25 cellular contexts compared by ENCODE assay signal in genomic region chr4:110900206-110900769, GRCh38.
DNase-seq lines count a peak whose midpoint lies in the region; ATAC-seq and TF ChIP-seq lines count a peak whose summit lies in the region.
"Had no signal": no experiment of that assay in that cellular context is flagged by ENCODE, and none has a peak within 500 bp of the region (broad histone marks: within the 10 kb centered on the region; RNA-seq: fewer than 3 reads in every experiment).

No MANE protein-coding gene starts in this region.

- peak; percentile 4 for DNase-seq in AG04449 (ENCODE audit: low read depth, low spot score)
- DNase-seq in HFF-Myc (ENCODE audit: extremely low read depth, low read depth) = peak; percentile 12
- peak; percentile 30 for DNase-seq in amniotic epithelial cell (ENCODE audit: low read depth)
- DNase-seq in mesenchymal stem cell = peak; percentile 32
- DNase-seq in HPDE6-E6E7 (ENCODE audit: extremely low spot score) = no peak
- DNase-seq in naive thymus-derived CD8-positive, alpha-beta T cell = no peak
- DNase-seq: activated CD4-positive, CD25-positive, alpha-beta regulatory T cell treated with anti-CD3 and anti-CD28 coated beads, Interleukin-2, amount 50 U/mL, for 72 hours; activated naive CD4-positive, alpha-beta T cell treated with anti-CD3 and anti-CD28 coated beads, Interleukin-2, amount 50 U/mL, for 16 hours; activated T-cell treated with anti-CD3 and anti-CD28 coated beads, Interleukin-2, amount 50 U/mL, for 72 hours; brain microvascular endothelial cell; CD8-positive, alpha-beta memory T cell; colonic mucosa; DMS79; gastrocnemius medialis; MG63; NCI-H1436; NCI-H446; NK-92 treated with Interleukin-12 subunit alpha and Interleukin-12 subunit beta, amount 100 ng/mL, for 24 hours; small intestine; stimulated activated CD4-positive, alpha-beta T cell treated with anti-CD3 and anti-CD28 coated beads, Interleukin-4, amount 100 ng/mL, for 24 hours; SW 1271; uterus had no signal

- no peaks in the 10 kb centered on the region for H3K79me1 ChIP-seq in mesenchymal stem cell (replicated peaks; ENCODE audit: low read length, poor library complexity, severe bottlenecking)

- H2AFZ ChIP-seq in mesenchymal stem cell (ENCODE audit: low read depth, low read length) = no peak overlapping the region

- no peak overlapping the region for H4K91ac ChIP-seq in mesenchymal stem cell (ENCODE audit: low read length)

- TF ChIP-seq CTCF in AG04449 (IDR thresholded peaks at IDR 0.05; ENCODE audit: insufficient read depth, low read length, missing control alignments) (no peak), HFF-Myc (IDR thresholded peaks at IDR 0.05; ENCODE audit: low read depth, low read length, missing control alignments) (no peak)

- ATAC-seq in GM19328 (IDR thresholded peaks at IDR 0.05; ENCODE audit: unreplicated experiment) = no peak
- no peak for ATAC-seq in naive thymus-derived CD8-positive, alpha-beta T cell
- ATAC-seq in GM21786 (IDR thresholded peaks at IDR 0.05; ENCODE audit: unreplicated experiment) = no peak
- ATAC-seq: activated T-cell treated with anti-CD3 and anti-CD28 coated beads, Interleukin-2, amount 50 U/mL, for 72 hours; gastrocnemius medialis; natural killer cell treated with Interleukin-12 subunit alpha and Interleukin-12 subunit beta and Interleukin-15 and Interleukin-18, amount 100 ng/mL, for 72 hours had no signal

- H3K14ac ChIP-seq in mesenchymal stem cell (ENCODE audit: low read length in 2 of 2) = no peak overlapping the region

- H3K4me3 ChIP-seq in AG04449 (ENCODE audit: low read depth, low read length) = no peak overlapping the region
- no peak overlapping the region for H3K4me3 ChIP-seq in HFF-Myc (replicated peaks; ENCODE audit: low read depth, low read length)
- no peak overlapping the region for H3K4me3 ChIP-seq in mesenchymal stem cell (ENCODE audit: insufficient read depth in 1 of 2, low read depth in 1 of 2, low read length in 2 of 2)
- H3K4me3 ChIP-seq: colonic mucosa, gastrocnemius medialis, MG63, uterus had no signal

- POLR2A ChIA-PET in AG04449 (lab: Yijun Ruan, JAX) = no interaction called here
- POLR2A ChIA-PET in naive thymus-derived CD8-positive, alpha-beta T cell (lab: Charles Lee) = no interaction called here

- H3K9me3 ChIP-seq in mesenchymal stem cell (ENCODE audit: control insufficient read depth, low read length) = no peaks in the 10 kb centered on the region
- H3K9me3 ChIP-seq: colonic mucosa, gastrocnemius medialis, MG63, uterus had no signal

- no peak overlapping the region for H3K4ac ChIP-seq in mesenchymal stem cell (ENCODE audit: low read depth in 1 of 2, low read length in 2 of 2)

- no peak overlapping the region for H3K4me3 Mint-ChIP-seq in naive thymus-derived CD8-positive, alpha-beta T cell
- H3K4me3 Mint-ChIP-seq: activated T-cell treated with anti-CD3 and anti-CD28 coated beads, Interleukin-2, amount 50 U/mL, for 72 hours; CD8-positive, alpha-beta memory T cell; natural killer cell treated with Interleukin-12 subunit alpha and Interleukin-12 subunit beta and Interleukin-15 and Interleukin-18, amount 100 ng/mL, for 72 hours had no signal

- H3K27ac Mint-ChIP-seq in naive thymus-derived CD8-positive, alpha-beta T cell = no peak overlapping the region
- H3K27ac Mint-ChIP-seq: activated T-cell treated with anti-CD3 and anti-CD28 coated beads, Interleukin-2, amount 50 U/mL, for 72 hours; CD8-positive, alpha-beta memory T cell; natural killer cell treated with Interleukin-12 subunit alpha and Interleukin-12 subunit beta and Interleukin-15 and Interleukin-18, amount 100 ng/mL, for 72 hours had no signal

- no peak overlapping the region for H2BK15ac ChIP-seq in mesenchymal stem cell (ENCODE audit: low read depth, poor library complexity, severe bottlenecking)

- no peak overlapping the region for H3K23ac ChIP-seq in mesenchymal stem cell (ENCODE audit: low read length in 2 of 2)

- no peaks in the 10 kb centered on the region for H3K36me3 ChIP-seq in mesenchymal stem cell (ENCODE audit: control insufficient read depth in 1 of 2, insufficient read depth in 2 of 2, low read depth in 1 of 2, low read length in 2 of 2)
- H3K36me3 ChIP-seq: brain microvascular endothelial cell, colonic mucosa, gastrocnemius medialis, MG63, uterus had no signal

- CTCF ChIA-PET in AG04449 (lab: Yijun Ruan, JAX) = no interaction called here

- no peak overlapping the region for H4K8ac ChIP-seq in mesenchymal stem cell (ENCODE audit: low read length)

- H3K27me3 ChIP-seq in mesenchymal stem cell (ENCODE audit: control insufficient read depth in 1 of 2, insufficient read depth in 1 of 2, low read length in 2 of 2) = no peaks in the 10 kb centered on the region
- H3K27me3 ChIP-seq: brain microvascular endothelial cell, colonic mucosa, gastrocnemius medialis, MG63, uterus had no signal

- no peaks in the 10 kb centered on the region for H3K4me1 Mint-ChIP-seq in naive thymus-derived CD8-positive, alpha-beta T cell
- H3K4me1 Mint-ChIP-seq: CD8-positive, alpha-beta memory T cell had no signal

- H3K36me3 Mint-ChIP-seq in naive thymus-derived CD8-positive, alpha-beta T cell = no peaks in the 10 kb centered on the region
- H3K36me3 Mint-ChIP-seq: CD8-positive, alpha-beta memory T cell; natural killer cell treated with Interleukin-12 subunit alpha and Interleukin-12 subunit beta and Interleukin-15 and Interleukin-18, amount 100 ng/mL, for 72 hours had no signal

- peaks cover 0 to 5% (median 0%) of the 10 kb centered on the region in 9 donors for H3K9me3 Mint-ChIP-seq in naive thymus-derived CD8-positive, alpha-beta T cell
- H3K9me3 Mint-ChIP-seq: activated T-cell treated with anti-CD3 and anti-CD28 coated beads, Interleukin-2, amount 50 U/mL, for 72 hours had no signal

- H2BK12ac ChIP-seq in mesenchymal stem cell (ENCODE audit: low read length in 2 of 2) = no peak overlapping the region

- no peak overlapping the region for H3K9ac ChIP-seq in mesenchymal stem cell (ENCODE audit: low read length)

- H3K4me2 ChIP-seq in mesenchymal stem cell (ENCODE audit: low read length, poor library complexity, severe bottlenecking) = no peak overlapping the region

- H3K27me3 Mint-ChIP-seq in naive thymus-derived CD8-positive, alpha-beta T cell = peaks cover 0 to 2% (median 0%) of the 10 kb centered on the region in 5 donors
- H3K27me3 Mint-ChIP-seq: CD8-positive, alpha-beta memory T cell; natural killer cell treated with Interleukin-12 subunit alpha and Interleukin-12 subunit beta and Interleukin-15 and Interleukin-18, amount 100 ng/mL, for 72 hours had no signal

- H3K18ac ChIP-seq in mesenchymal stem cell (ENCODE audit: low read depth in 1 of 2, low read length in 2 of 2) = no peak overlapping the region

- no peak overlapping the region for H2BK120ac ChIP-seq in mesenchymal stem cell (ENCODE audit: low read depth, low read length)

- H2AK5ac ChIP-seq in mesenchymal stem cell (ENCODE audit: low read length, severe bottlenecking) = no peak overlapping the region

- H2BK5ac ChIP-seq in mesenchymal stem cell (ENCODE audit: low read depth, low read length, poor library complexity, severe bottlenecking) = no peak overlapping the region

- no peak overlapping the region for H3K27ac ChIP-seq in mesenchymal stem cell (ENCODE audit: low read length, poor library complexity, severe bottlenecking)
- H3K27ac ChIP-seq: brain microvascular endothelial cell, colonic mucosa, gastrocnemius medialis, uterus had no signal

- WGBS in mesenchymal stem cell = no CpG with 5 or more reads among the region's 1 CpG

- no peaks in the 10 kb centered on the region for H3K4me1 ChIP-seq in mesenchymal stem cell (ENCODE audit: control insufficient read depth, insufficient read depth, low read depth, low read length)
- H3K4me1 ChIP-seq: colonic mucosa, uterus had no signal

Comparison
In these comparisons a context has a peak if more than half of its experiments do, and no peak if none do; other contexts are left out.
1. DNase-seq: peak in AG04449 (single experiment), HFF-Myc (single experiment), amniotic epithelial cell (single experiment) and mesenchymal stem cell (single experiment); none in HPDE6-E6E7 (single experiment) and naive thymus-derived CD8-positive, alpha-beta T cell (0 of 10).